Comparison of ENCODE assay signal across 20 cellular contexts in the genomic region with DNA sequence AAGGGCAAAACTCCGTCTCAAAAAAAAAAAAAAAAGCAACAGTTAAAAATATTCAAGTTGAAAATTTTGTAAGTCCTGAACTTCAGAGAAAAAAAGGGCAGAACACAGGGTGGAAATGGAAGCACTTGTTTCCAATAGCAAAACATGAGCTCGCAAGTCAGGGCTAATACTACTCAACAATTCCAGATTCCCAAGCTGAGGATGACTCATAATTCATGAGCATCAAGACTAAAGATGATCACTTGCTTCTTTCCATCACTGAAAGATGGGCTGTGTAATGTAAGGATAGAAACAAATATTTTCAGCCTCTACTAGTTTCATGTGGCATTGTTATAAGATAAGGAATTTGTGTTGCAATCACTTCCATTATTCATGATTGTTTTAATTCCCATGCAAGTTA. TPM values are rescaled to one million over a fixed set of nuclear protein-coding genes. Genes with fewer than 3 reads are reported as not detected.
"Had no signal": no experiment of that assay in that cellular context is flagged by ENCODE, and none has a peak within 500 bp of the region (broad histone marks: within the 10 kb centered on the region; RNA-seq: fewer than 3 reads in every experiment).

No MANE protein-coding gene starts in this region.

- H3K79me2 ChIP-seq: parathyroid adenoma had no signal

- H3K9me3 ChIP-seq: neutrophil, thyroid gland, uterus had no signal

- H3K9ac ChIP-seq: parathyroid adenoma had no signal

- H3K4me1 Mint-ChIP-seq: activated T-helper 17 cell treated with anti-CD3 and anti-CD28 coated beads, Interleukin-2, amount 50 U/mL, for 72 hours; natural killer cell; stimulated activated memory B cell treated with anti-CD40 and anti-IgM and Interleukin-4, amounts not matched to agents 10 μg/mL and 1 μg/mL and 100 μg/mL, for 72 hours had no signal

- H3K4me3 Mint-ChIP-seq: activated T-helper 17 cell treated with anti-CD3 and anti-CD28 coated beads, Interleukin-2, amount 50 U/mL, for 72 hours; effector memory CD8-positive, alpha-beta T cell; natural killer cell; stimulated activated memory B cell treated with anti-CD40 and anti-IgM and Interleukin-4, amounts not matched to agents 10 μg/mL and 1 μg/mL and 100 μg/mL, for 72 hours had no signal

- H3K9me3 Mint-ChIP-seq: activated T-helper 17 cell treated with anti-CD3 and anti-CD28 coated beads, Interleukin-2, amount 50 U/mL, for 72 hours; effector memory CD8-positive, alpha-beta T cell; stimulated activated memory B cell treated with anti-CD40 and anti-IgM and Interleukin-4, amounts not matched to agents 10 μg/mL and 1 μg/mL and 100 μg/mL, for 72 hours had no signal

- H3K27ac Mint-ChIP-seq: activated T-helper 17 cell treated with anti-CD3 and anti-CD28 coated beads, Interleukin-2, amount 50 U/mL, for 72 hours; effector memory CD8-positive, alpha-beta T cell; natural killer cell; stimulated activated memory B cell treated with anti-CD40 and anti-IgM and Interleukin-4, amounts not matched to agents 10 μg/mL and 1 μg/mL and 100 μg/mL, for 72 hours had no signal

- ATAC-seq: activated T-helper 17 cell treated with anti-CD3 and anti-CD28 coated beads, Interleukin-2, amount 50 U/mL, for 72 hours; effector memory CD8-positive, alpha-beta T cell; left ventricle myocardium superior; natural killer cell; stimulated activated memory B cell treated with anti-CD40 and anti-IgM and Interleukin-4, amounts not matched to agents 10 μg/mL and 1 μg/mL and 100 μg/mL, for 72 hours had no signal

- H3K36me3 Mint-ChIP-seq: natural killer cell; stimulated activated memory B cell treated with anti-CD40 and anti-IgM and Interleukin-4, amounts not matched to agents 10 μg/mL and 1 μg/mL and 100 μg/mL, for 72 hours had no signal

- H3K4me1 ChIP-seq: parathyroid adenoma, thyroid gland, uterus had no signal

- H3K27ac ChIP-seq: neutrophil, parathyroid adenoma, thyroid gland, uterus, VCaP had no signal

- H2AFZ ChIP-seq: parathyroid adenoma had no signal

- DNase-seq: activated CD4-positive, alpha-beta T cell treated with anti-CD3 and anti-CD28 coated beads for 1 hour; activated CD4-positive, alpha-beta T cell treated with anti-CD3 and anti-CD28 coated beads, Interleukin-2, amount 50 U/mL, for 4 hours; activated naive CD4-positive, alpha-beta T cell treated with Interleukin-2 at 50 U/mL for 16 hours; activated T-cell treated with anti-CD3 and anti-CD28 coated beads for 4 hours; aorta; dermis blood vessel endothelial cell; effector memory CD8-positive, alpha-beta T cell; hypothalamus; kidney glomerular epithelial cell; left ventricle myocardium superior; mesenchymal stem cell; natural killer cell; stimulated activated CD4-positive, alpha-beta T cell treated with anti-CD3 and anti-CD28 coated beads, Interleukin-2, amount 100 ng/mL, for 48 hours; thyroid gland; uterus had no signal

- H3K27me3 ChIP-seq: neutrophil, thyroid gland, uterus had no signal

- H3K36me3 ChIP-seq: neutrophil, thyroid gland, uterus had no signal

- H3K4me3 ChIP-seq: thyroid gland, uterus had no signal

RNA-seq across cellular contexts. Expression of a gene that starts 33.5 kb away (rescaled TPM):
- total RNA-seq: activated T-helper 17 cell treated with anti-CD3 and anti-CD28 coated beads, Interleukin-2, amount 50 U/mL, for 72 hours; natural killer cell had no signal
